Comparison of ENCODE assay signal across 23 cellular contexts in the genomic region with DNA sequence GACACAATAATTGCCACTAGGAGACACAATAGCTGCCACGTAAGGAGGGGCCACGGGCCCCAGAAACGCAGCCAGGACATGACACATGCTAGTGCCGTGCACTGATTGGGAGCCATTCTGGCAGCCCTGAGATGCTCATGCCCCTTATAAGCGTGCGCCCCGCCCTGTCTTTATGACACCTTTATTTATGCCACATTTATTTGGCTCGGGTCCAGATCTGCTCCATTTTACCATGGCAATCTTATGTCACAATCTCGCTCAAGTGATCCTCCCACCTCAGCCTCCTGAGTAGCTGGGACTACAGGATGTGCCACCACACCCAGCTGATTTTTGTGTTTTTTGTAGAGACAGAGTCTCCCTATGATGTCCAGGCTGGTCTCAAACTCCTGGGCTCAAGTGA. TPM values are rescaled to one million over a fixed set of nuclear protein-coding genes. Genes with fewer than 3 reads are reported as not detected.
DNase-seq lines count a peak whose midpoint lies in the region; ATAC-seq and TF ChIP-seq lines count a peak whose summit lies in the region.
"Had no signal": no experiment of that assay in that cellular context is flagged by ENCODE, and none has a peak within 500 bp of the region (broad histone marks: within the 10 kb centered on the region; RNA-seq: fewer than 3 reads in every experiment).

No MANE protein-coding gene starts in this region.

- H3K27ac ChIP-seq in RWPE2 (ENCODE audit: poor library complexity, severe bottlenecking) (peak overlapping the region; percentile 88), epithelial cell of prostate (peak overlapping the region; percentile 91)

- H3K36me3 Mint-ChIP-seq in stimulated activated effector memory CD8-positive, alpha-beta T cell treated with anti-CD3 and anti-CD28 coated beads, Interleukin-12 subunit alpha, Interleukin-12 subunit beta, amount 100 ng/mL, for 72 hours: no peaks in the 10 kb centered on the region
- H3K36me3 Mint-ChIP-seq: CD8-positive, alpha-beta T cell had no signal

- peaks cover 16% of the 10 kb centered on the region for H3K4me1 ChIP-seq in RWPE2 (ENCODE audit: insufficient read depth, poor library complexity, severe bottlenecking)
- H3K4me1 ChIP-seq: HAP-1 had no signal

- peak; percentile 45 for DNase-seq in NCI-H748 (lab: John Stamatoyannopoulos, UW; ENCODE audit: unreplicated experiment)
- no peak for DNase-seq in NCI-H748 treated with DMSO at 0.1 percent for 48 hours (lab: John Stamatoyannopoulos, UW)
- DNase-seq in RWPE2 (ENCODE audit: low spot score): no peak
- no peak for DNase-seq in epithelial cell of prostate (ENCODE audit: low read depth, low spot score)
- no peak for DNase-seq in stimulated activated effector memory CD8-positive, alpha-beta T cell treated with anti-CD3 and anti-CD28 coated beads, Interleukin-12 subunit alpha, Interleukin-12 subunit beta, amount 100 ng/mL, for 72 hours (ENCODE audit: low spot score in 2 of 2)
- DNase-seq in NCI-H146 (lab: John Stamatoyannopoulos, UW): no peak
- no peak for DNase-seq in occipital lobe (lab: John Stamatoyannopoulos, UW)
- DNase-seq in T-helper 1 cell: no peak
- DNase-seq: 8988T; CD8-positive, alpha-beta T cell; DND-41; Karpas-422; NCI-H1417; NCI-H187; NCI-H2107; NCI-H2227 treated with DMSO at 0.1 percent for 48 hours; NCI-H510A; RPMI8226; SIG-M5 had no signal

- no peaks in the 10 kb centered on the region for H3K36me3 ChIP-seq in RWPE2 (ENCODE audit: low read depth)
- H3K36me3 ChIP-seq: BLaER1 treated with 17β-estradiol and CSF1 and Interleukin-3, amounts not matched to agents 10 nM and 100 nM; HAP-1 had no signal

- H3K27me3 ChIP-seq in RWPE2 (ENCODE audit: insufficient read depth, poor library complexity, severe bottlenecking): no peaks in the 10 kb centered on the region
- H3K27me3 ChIP-seq: BLaER1 treated with 17β-estradiol and CSF1 and Interleukin-3, amounts not matched to agents 10 nM and 100 nM had no signal

- no peak overlapping the region for H3K4me3 Mint-ChIP-seq in stimulated activated effector memory CD8-positive, alpha-beta T cell treated with anti-CD3 and anti-CD28 coated beads, Interleukin-12 subunit alpha, Interleukin-12 subunit beta, amount 100 ng/mL, for 72 hours
- H3K4me3 Mint-ChIP-seq: CD8-positive, alpha-beta T cell had no signal

- no peaks in the 10 kb centered on the region for H3K9me3 Mint-ChIP-seq in stimulated activated effector memory CD8-positive, alpha-beta T cell treated with anti-CD3 and anti-CD28 coated beads, Interleukin-12 subunit alpha, Interleukin-12 subunit beta, amount 100 ng/mL, for 72 hours
- H3K9me3 Mint-ChIP-seq: CD8-positive, alpha-beta T cell had no signal

- peak overlapping the region; percentile 26 for H3K27ac Mint-ChIP-seq in stimulated activated effector memory CD8-positive, alpha-beta T cell treated with anti-CD3 and anti-CD28 coated beads, Interleukin-12 subunit alpha, Interleukin-12 subunit beta, amount 100 ng/mL, for 72 hours
- H3K27ac Mint-ChIP-seq: CD8-positive, alpha-beta T cell had no signal

- H3K9me3 ChIP-seq in RWPE2 (ENCODE audit: severe bottlenecking): peaks cover 2% of the 10 kb centered on the region
- H3K9me3 ChIP-seq: HAP-1 had no signal

- ATAC-seq in RWPE2 (ENCODE audit: low read depth): no peak
- no peak for ATAC-seq in stimulated activated effector memory CD8-positive, alpha-beta T cell treated with anti-CD3 and anti-CD28 coated beads, Interleukin-12 subunit alpha, Interleukin-12 subunit beta, amount 100 ng/mL, for 72 hours
- ATAC-seq: CD8-positive, alpha-beta T cell; GM12878; SK-N-SH treated with all-trans-retinoic acid at 6 μM for 48 hours had no signal

- no peak for TF ChIP-seq CTCF in RWPE2 (IDR thresholded peaks at IDR 0.05; ENCODE audit: poor library complexity, severe bottlenecking)

- H3K4me1 Mint-ChIP-seq in stimulated activated effector memory CD8-positive, alpha-beta T cell treated with anti-CD3 and anti-CD28 coated beads, Interleukin-12 subunit alpha, Interleukin-12 subunit beta, amount 100 ng/mL, for 72 hours: peaks cover 17% of the 10 kb centered on the region

- H3K4me3 ChIP-seq in RWPE2 (ENCODE audit: severe bottlenecking): no peak overlapping the region
- H3K4me3 ChIP-seq: BLaER1 treated with 17β-estradiol and CSF1 and Interleukin-3, amounts not matched to agents 10 nM and 100 nM; GM12878; HAP-1 had no signal

RNA-seq across cellular contexts. Expression of a gene that starts 43.8 kb away (rescaled TPM):
- total RNA-seq in occipital lobe: 107 TPM
